1 cellular context compared by ENCODE assay signal in the genomic region with DNA sequence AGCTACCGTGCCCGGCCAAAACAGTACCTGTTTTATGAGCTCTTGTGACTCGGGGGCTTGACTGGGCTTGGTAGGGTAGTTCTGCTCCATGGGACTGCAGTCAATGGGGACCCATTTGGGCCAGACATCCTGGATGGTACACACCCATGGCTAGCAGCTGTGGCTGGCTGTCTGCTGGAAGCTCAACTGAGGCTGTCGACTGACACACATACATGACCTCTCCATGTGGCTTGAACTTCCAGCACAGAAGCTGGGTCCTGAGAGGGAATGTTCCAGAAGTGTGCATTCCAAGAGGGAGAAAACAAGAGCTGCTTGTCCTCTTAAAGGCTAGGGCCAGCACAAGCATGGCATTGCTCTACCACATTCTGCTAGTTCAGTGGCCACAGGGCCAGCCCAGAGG.
TF ChIP-seq lines count a peak whose summit lies in the region.

No MANE protein-coding gene starts in this region.

TF ChIP-seq in HepG2, 621 proteins besides CTCF, POLR2A, EP300 and RAD21 (continued from another document):
- TF ChIP-seq, protein P1, sequence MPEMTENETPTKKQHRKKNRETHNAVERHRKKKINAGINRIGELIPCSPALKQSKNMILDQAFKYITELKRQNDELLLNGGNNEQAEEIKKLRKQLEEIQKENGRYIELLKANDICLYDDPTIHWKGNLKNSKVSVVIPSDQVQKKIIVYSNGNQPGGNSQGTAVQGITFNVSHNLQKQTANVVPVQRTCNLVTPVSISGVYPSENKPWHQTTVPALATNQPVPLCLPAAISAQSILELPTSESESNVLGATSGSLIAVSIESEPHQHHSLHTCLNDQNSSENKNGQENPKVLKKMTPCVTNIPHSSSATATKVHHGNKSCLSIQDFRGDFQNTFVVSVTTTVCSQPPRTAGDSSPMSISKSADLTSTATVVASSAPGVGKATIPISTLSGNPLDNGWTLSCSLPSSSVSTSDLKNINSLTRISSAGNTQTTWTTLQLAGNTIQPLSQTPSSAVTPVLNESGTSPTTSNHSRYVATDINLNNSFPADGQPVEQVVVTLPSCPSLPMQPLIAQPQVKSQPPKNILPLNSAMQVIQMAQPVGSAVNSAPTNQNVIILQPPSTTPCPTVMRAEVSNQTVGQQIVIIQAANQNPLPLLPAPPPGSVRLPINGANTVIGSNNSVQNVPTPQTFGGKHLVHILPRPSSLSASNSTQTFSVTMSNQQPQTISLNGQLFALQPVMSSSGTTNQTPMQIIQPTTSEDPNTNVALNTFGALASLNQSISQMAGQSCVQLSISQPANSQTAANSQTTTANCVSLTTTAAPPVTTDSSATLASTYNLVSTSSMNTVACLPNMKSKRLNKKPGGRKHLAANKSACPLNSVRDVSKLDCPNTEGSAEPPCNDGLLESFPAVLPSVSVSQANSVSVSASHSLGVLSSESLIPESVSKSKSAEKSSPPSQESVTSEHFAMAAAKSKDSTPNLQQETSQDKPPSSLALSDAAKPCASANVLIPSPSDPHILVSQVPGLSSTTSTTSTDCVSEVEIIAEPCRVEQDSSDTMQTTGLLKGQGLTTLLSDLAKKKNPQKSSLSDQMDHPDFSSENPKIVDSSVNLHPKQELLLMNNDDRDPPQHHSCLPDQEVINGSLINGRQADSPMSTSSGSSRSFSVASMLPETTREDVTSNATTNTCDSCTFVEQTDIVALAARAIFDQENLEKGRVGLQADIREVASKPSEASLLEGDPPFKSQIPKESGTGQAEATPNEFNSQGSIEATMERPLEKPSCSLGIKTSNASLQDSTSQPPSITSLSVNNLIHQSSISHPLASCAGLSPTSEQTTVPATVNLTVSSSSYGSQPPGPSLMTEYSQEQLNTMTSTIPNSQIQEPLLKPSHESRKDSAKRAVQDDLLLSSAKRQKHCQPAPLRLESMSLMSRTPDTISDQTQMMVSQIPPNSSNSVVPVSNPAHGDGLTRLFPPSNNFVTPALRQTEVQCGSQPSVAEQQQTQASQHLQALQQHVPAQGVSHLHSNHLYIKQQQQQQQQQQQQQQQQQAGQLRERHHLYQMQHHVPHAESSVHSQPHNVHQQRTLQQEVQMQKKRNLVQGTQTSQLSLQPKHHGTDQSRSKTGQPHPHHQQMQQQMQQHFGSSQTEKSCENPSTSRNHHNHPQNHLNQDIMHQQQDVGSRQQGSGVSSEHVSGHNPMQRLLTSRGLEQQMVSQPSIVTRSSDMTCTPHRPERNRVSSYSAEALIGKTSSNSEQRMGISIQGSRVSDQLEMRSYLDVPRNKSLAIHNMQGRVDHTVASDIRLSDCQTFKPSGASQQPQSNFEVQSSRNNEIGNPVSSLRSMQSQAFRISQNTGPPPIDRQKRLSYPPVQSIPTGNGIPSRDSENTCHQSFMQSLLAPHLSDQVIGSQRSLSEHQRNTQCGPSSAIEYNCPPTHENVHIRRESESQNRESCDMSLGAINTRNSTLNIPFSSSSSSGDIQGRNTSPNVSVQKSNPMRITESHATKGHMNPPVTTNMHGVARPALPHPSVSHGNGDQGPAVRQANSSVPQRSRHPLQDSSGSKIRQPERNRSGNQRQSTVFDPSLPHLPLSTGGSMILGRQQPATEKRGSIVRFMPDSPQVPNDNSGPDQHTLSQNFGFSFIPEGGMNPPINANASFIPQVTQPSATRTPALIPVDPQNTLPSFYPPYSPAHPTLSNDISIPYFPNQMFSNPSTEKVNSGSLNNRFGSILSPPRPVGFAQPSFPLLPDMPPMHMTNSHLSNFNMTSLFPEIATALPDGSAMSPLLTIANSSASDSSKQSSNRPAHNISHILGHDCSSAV (CRISPR knock-in tag; IDR thresholded peaks at IDR 0.05; ENCODE audit: borderline replicate concordance), result no peak
- TF ChIP-seq, protein P2, sequence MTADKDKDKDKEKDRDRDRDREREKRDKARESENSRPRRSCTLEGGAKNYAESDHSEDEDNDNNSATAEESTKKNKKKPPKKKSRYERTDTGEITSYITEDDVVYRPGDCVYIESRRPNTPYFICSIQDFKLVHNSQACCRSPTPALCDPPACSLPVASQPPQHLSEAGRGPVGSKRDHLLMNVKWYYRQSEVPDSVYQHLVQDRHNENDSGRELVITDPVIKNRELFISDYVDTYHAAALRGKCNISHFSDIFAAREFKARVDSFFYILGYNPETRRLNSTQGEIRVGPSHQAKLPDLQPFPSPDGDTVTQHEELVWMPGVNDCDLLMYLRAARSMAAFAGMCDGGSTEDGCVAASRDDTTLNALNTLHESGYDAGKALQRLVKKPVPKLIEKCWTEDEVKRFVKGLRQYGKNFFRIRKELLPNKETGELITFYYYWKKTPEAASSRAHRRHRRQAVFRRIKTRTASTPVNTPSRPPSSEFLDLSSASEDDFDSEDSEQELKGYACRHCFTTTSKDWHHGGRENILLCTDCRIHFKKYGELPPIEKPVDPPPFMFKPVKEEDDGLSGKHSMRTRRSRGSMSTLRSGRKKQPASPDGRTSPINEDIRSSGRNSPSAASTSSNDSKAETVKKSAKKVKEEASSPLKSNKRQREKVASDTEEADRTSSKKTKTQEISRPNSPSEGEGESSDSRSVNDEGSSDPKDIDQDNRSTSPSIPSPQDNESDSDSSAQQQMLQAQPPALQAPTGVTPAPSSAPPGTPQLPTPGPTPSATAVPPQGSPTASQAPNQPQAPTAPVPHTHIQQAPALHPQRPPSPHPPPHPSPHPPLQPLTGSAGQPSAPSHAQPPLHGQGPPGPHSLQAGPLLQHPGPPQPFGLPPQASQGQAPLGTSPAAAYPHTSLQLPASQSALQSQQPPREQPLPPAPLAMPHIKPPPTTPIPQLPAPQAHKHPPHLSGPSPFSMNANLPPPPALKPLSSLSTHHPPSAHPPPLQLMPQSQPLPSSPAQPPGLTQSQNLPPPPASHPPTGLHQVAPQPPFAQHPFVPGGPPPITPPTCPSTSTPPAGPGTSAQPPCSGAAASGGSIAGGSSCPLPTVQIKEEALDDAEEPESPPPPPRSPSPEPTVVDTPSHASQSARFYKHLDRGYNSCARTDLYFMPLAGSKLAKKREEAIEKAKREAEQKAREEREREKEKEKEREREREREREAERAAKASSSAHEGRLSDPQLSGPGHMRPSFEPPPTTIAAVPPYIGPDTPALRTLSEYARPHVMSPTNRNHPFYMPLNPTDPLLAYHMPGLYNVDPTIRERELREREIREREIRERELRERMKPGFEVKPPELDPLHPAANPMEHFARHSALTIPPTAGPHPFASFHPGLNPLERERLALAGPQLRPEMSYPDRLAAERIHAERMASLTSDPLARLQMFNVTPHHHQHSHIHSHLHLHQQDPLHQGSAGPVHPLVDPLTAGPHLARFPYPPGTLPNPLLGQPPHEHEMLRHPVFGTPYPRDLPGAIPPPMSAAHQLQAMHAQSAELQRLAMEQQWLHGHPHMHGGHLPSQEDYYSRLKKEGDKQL (CRISPR knock-in tag; IDR thresholded peaks at IDR 0.05; ENCODE audit: low read depth), result no peak
- TF ChIP-seq NFKBIZ (CRISPR knock-in tag; IDR thresholded peaks at IDR 0.05) (no peak), ZNF570 (CRISPR knock-in tag; IDR thresholded peaks at IDR 0.05; ENCODE audit: borderline replicate concordance) (no peak), ZNF274 (CRISPR knock-in tag; IDR thresholded peaks at IDR 0.05) (0 out of 2 replicates have a peak, but pooled peaks have one; percentile 14), ZNF160 (CRISPR knock-in tag; IDR thresholded peaks at IDR 0.05) (no peak), ZNF850 (CRISPR knock-in tag; conservative IDR thresholded peaks at IDR 0.05) (no peak), NAIF1 (CRISPR knock-in tag; IDR thresholded peaks at IDR 0.05; ENCODE audit: borderline replicate concordance) (no peak), ZMYM3 (CRISPR knock-in tag; IDR thresholded peaks at IDR 0.05) (no peak)
- TF ChIP-seq, protein P3, sequence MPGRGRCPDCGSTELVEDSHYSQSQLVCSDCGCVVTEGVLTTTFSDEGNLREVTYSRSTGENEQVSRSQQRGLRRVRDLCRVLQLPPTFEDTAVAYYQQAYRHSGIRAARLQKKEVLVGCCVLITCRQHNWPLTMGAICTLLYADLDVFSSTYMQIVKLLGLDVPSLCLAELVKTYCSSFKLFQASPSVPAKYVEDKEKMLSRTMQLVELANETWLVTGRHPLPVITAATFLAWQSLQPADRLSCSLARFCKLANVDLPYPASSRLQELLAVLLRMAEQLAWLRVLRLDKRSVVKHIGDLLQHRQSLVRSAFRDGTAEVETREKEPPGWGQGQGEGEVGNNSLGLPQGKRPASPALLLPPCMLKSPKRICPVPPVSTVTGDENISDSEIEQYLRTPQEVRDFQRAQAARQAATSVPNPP (CRISPR knock-in tag; IDR thresholded peaks at IDR 0.05), result no peak
